ENCODE assay signal across 8 cellular contexts in the genomic region with DNA sequence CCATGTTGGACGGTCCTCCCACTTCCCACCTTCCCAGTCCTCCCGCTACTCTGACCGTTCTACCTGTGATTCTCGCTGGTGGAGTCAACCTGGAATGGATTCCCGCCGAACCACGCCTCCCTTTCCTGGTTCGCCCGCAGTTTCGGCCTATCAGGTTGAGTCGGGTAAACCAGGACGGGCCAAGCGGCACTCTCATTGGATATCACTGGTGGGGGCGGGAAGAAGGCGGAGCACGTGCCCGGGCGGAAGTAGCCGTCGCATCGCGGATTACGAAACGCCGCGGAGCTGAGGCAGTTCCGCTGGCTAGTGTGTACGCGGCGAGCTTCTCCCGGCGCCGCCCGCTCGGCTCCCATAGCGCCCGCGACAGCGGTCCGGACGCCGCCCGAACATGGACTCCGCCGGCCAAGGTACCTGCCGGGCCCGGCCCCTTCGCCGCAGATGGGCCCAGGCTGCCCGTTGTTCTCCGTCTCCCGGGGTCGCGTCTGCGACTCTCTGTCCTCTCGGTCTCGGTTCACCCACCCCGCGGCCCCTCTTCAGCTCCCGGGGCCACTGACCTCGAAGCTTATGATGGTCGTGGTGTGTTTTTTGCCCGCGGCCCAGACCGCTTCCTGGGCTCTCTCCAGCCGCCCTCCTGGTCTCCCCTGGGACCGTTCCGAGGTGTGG. TPM values are rescaled to one million over a fixed set of nuclear protein-coding genes. Genes with fewer than 3 reads are reported as not detected.
DNase-seq lines count a peak whose midpoint lies in the region; ATAC-seq and TF ChIP-seq lines count a peak whose summit lies in the region.

A gene (plus strand): TSS at position 293 of the 663 bp plus-strand sequence. CDS start 96 bp downstream, at position 389.

- H2AFZ ChIP-seq in PC-3 (ENCODE audit: low read length): peak within 1 kb of the TSS; percentile 39

- H4K20me1 ChIP-seq in PC-3 (ENCODE audit: low read length): peaks cover 10% of the 10 kb centered on the region; the same call in 1 of the 2 replicates

- CTCF ChIA-PET in PC-3 (lab: Charles Lee): interaction anchor here (0.5 to 1.9 kb wide), 5 partner anchors 37 to 1071 kb away, joined by 3 to 8 read pairs (median 3); a partner anchor contains a TSS

- peak within 1 kb of the TSS; percentile 77 for H3K27ac ChIP-seq in PC-3 (ENCODE audit: low read length)
- peak within 1 kb of the TSS; percentile 99 for H3K27ac ChIP-seq in epithelial cell of prostate

- no peaks in the 10 kb centered on the region for H3K9me2 ChIP-seq in PC-3 (replicated peaks; ENCODE audit: low read length)

- POLR2A ChIA-PET in PC-3 (lab: Charles Lee; ENCODE audit: unreplicated experiment): interaction anchor here (0.5 to 1.6 kb wide), 11 partner anchors 9 to 344 kb away, joined by 3 to 12 read pairs (median 4); a partner anchor contains a TSS

- peaks cover 25% of the 10 kb centered on the region; the same call in 1 of the 2 replicates for H3K36me3 ChIP-seq in PC-3 (ENCODE audit: low read depth, low read length)
- peaks cover 3% of the 10 kb centered on the region for H3K36me3 ChIP-seq in mucosa of descending colon (ENCODE audit: low read depth)

- peak within 1 kb of the TSS; percentile 97 for H3K9ac ChIP-seq in PC-3 (ENCODE audit: low read length)

- peak; percentile 6; the same call in 1 of the 2 replicates for TF ChIP-seq EP300 in Ishikawa (IDR thresholded peaks at IDR 0.05; ENCODE audit: borderline replicate concordance)

- H3F3A ChIP-seq in PC-3 (ENCODE audit: low read length, unreplicated experiment): peaks cover 6% of the 10 kb centered on the region

- peak within 1 kb of the TSS; percentile 90 for H3K4me3 ChIP-seq in PC-3 (ENCODE audit: low read length)
- H3K4me3 ChIP-seq in mucosa of descending colon: peak within 1 kb of the TSS; percentile 81

- H3K27me3 ChIP-seq in PC-3 (ENCODE audit: low read length): no peaks in the 10 kb centered on the region

- TF ChIP-seq CTCF in PC-3 (conservative IDR thresholded peaks at IDR 0.05; ENCODE audit: low read depth, low read length) (no peak), mucosa of descending colon (IDR thresholded peaks at IDR 0.05) (no peak)

- no peak for TF ChIP-seq RAD21 in Ishikawa (IDR thresholded peaks at IDR 0.05; ENCODE audit: low read depth)

- DNase-seq in DMS 273 treated with DMSO at 0.1 percent for 48 hours (lab: John Stamatoyannopoulos, UW) (peak; percentile 94), PC-3 (peak; percentile 99), activated T-cell treated with anti-CD3 and anti-CD28 coated beads for 48 hours (ENCODE audit: low read depth) (peak; percentile 97), epithelial cell of prostate (ENCODE audit: low read depth, low spot score) (peak; percentile 99), mucosa of descending colon (peak; percentile 98 to 99 (median 99))
- DNase-seq in stimulated activated CD8-positive, alpha-beta memory T cell treated with anti-CD3 and anti-CD28 coated beads, Interleukin-4, amount 100 ng/mL, for 24 hours (ENCODE audit: low read depth): peak; percentile 95

- peaks cover 10% of the 10 kb centered on the region for H3K4me1 ChIP-seq in PC-3 (ENCODE audit: insufficient read depth, low read length)
- peaks cover 22% of the 10 kb centered on the region for H3K4me1 ChIP-seq in mucosa of descending colon (ENCODE audit: low read depth)

- ATAC-seq in GM21529 (IDR thresholded peaks at IDR 0.05; ENCODE audit: unreplicated experiment) (peak; percentile 67), PC-3 (peak; percentile 86), mucosa of descending colon (peak; percentile 88)

- H3K9me3 ChIP-seq in PC-3 (ENCODE audit: low read length) (no peaks in the 10 kb centered on the region), mucosa of descending colon (no peaks in the 10 kb centered on the region)

- intact Hi-C loops in PC-3 (cut with micrococcal nuclease) (loop anchor here (1.0 to 2.0 kb wide), 3 partner anchors 8 to 46 kb away; a partner anchor contains a TSS), mucosa of descending colon (cut with DNase I, micrococcal nuclease) (no loop called here)

- BruUV-seq in PC-3 (replicated peaks; lab: Mats Ljungman, UMichigan): no TSS peak

- H3K79me2 ChIP-seq in PC-3 (ENCODE audit: low read length): peaks cover 68% of the 10 kb centered on the region

- peak within 1 kb of the TSS; percentile 96 for H3K4me2 ChIP-seq in PC-3 (ENCODE audit: low read length)

TF ChIP-seq in Ishikawa, 13 proteins besides CTCF, POLR2A, EP300 and RAD21:
- TF ChIP-seq, protein P1, sequence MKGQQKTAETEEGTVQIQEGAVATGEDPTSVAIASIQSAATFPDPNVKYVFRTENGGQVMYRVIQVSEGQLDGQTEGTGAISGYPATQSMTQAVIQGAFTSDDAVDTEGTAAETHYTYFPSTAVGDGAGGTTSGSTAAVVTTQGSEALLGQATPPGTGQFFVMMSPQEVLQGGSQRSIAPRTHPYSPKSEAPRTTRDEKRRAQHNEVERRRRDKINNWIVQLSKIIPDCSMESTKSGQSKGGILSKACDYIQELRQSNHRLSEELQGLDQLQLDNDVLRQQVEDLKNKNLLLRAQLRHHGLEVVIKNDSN (IDR thresholded peaks at IDR 0.05): peak; percentile 95
- TF ChIP-seq TEAD4 (IDR thresholded peaks at IDR 0.05) (peak; percentile 32; the same call in 1 of the 2 replicates), YY1 (IDR thresholded peaks at IDR 0.05; ENCODE audit: low read depth) (peak; percentile 93), CREB1 (IDR thresholded peaks at IDR 0.05; ENCODE audit: low read depth) (peak; percentile 90), NFIC (IDR thresholded peaks at IDR 0.05) (no peak), CEBPB (IDR thresholded peaks at IDR 0.05) (peak; percentile 94), EGR1 (IDR thresholded peaks at IDR 0.05) (0 out of 2 replicates have a peak, but pooled peaks have one; percentile 44), ZBTB7A (IDR thresholded peaks at IDR 0.05; ENCODE audit: low read depth) (0 out of 2 replicates have a peak, but pooled peaks have one; percentile 31), FOXM1 (IDR thresholded peaks at IDR 0.05; ENCODE audit: borderline replicate concordance, low read depth) (no peak), TAF1 (IDR thresholded peaks at IDR 0.05; ENCODE audit: low read depth) (peak; percentile 91)
- TF ChIP-seq, protein P2, sequence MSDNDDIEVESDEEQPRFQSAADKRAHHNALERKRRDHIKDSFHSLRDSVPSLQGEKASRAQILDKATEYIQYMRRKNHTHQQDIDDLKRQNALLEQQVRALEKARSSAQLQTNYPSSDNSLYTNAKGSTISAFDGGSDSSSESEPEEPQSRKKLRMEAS (IDR thresholded peaks at IDR 0.05): peak; percentile 96
- TF ChIP-seq, protein P3, sequence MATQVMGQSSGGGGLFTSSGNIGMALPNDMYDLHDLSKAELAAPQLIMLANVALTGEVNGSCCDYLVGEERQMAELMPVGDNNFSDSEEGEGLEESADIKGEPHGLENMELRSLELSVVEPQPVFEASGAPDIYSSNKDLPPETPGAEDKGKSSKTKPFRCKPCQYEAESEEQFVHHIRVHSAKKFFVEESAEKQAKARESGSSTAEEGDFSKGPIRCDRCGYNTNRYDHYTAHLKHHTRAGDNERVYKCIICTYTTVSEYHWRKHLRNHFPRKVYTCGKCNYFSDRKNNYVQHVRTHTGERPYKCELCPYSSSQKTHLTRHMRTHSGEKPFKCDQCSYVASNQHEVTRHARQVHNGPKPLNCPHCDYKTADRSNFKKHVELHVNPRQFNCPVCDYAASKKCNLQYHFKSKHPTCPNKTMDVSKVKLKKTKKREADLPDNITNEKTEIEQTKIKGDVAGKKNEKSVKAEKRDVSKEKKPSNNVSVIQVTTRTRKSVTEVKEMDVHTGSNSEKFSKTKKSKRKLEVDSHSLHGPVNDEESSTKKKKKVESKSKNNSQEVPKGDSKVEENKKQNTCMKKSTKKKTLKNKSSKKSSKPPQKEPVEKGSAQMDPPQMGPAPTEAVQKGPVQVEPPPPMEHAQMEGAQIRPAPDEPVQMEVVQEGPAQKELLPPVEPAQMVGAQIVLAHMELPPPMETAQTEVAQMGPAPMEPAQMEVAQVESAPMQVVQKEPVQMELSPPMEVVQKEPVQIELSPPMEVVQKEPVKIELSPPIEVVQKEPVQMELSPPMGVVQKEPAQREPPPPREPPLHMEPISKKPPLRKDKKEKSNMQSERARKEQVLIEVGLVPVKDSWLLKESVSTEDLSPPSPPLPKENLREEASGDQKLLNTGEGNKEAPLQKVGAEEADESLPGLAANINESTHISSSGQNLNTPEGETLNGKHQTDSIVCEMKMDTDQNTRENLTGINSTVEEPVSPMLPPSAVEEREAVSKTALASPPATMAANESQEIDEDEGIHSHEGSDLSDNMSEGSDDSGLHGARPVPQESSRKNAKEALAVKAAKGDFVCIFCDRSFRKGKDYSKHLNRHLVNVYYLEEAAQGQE (IDR thresholded peaks at IDR 0.05; ENCODE audit: low read depth): no peak
TF ChIP-seq in Ishikawa: peak in this region for 9.

RNA-seq across cellular contexts. Expression of the gene that starts here (rescaled TPM):
- total RNA-seq in PC-3 (2014; rRNA removed): 147 and 167 TPM in 2 replicates
- 10 to 100 TPM; 48.7 to 71.7 (median 55.7) TPM for total RNA-seq in mucosa of descending colon

Comparison
In these comparisons a context has a peak if more than half of its experiments do, and no peak if none do; other contexts are left out.
1. Peak in every context shown above with its lines: DNase-seq, ATAC-seq, H3K4me3 ChIP-seq and H3K27ac ChIP-seq.